In genomic region chr10:78971094-78971682, GRCh38 we compare ENCODE assay signal across 23 cellular contexts.
DNase-seq lines count a peak whose midpoint lies in the region; ATAC-seq and TF ChIP-seq lines count a peak whose summit lies in the region.
"Had no signal": no experiment of that assay in that cellular context is flagged by ENCODE, and none has a peak within 500 bp of the region (broad histone marks: within the 10 kb centered on the region; RNA-seq: fewer than 3 reads in every experiment).

No MANE protein-coding gene starts in this region.

- ATAC-seq in psoas muscle: no peak
- no peak for ATAC-seq in HG03378 (IDR thresholded peaks at IDR 0.05; ENCODE audit: unreplicated experiment)
- ATAC-seq in GM19351 (IDR thresholded peaks at IDR 0.05; ENCODE audit: unreplicated experiment): no peak
- no peak for ATAC-seq in HG03439 (IDR thresholded peaks at IDR 0.05; ENCODE audit: unreplicated experiment)
- ATAC-seq: activated CD8-positive, alpha-beta T cell treated with anti-CD3 and anti-CD28 coated beads, Interleukin-2, amount 10 ng/mL, durations not matched to agents 7 days and 5 days; activated T-helper 17 cell treated with anti-CD3 and anti-CD28 coated beads, Interleukin-2, amount 50 U/mL, for 72 hours; left colon had no signal

- H3K4me1 ChIP-seq in Loucy (ENCODE audit: insufficient read depth, low read length, poor library complexity, severe bottlenecking): peaks cover 30% of the 10 kb centered on the region
- H3K4me1 ChIP-seq in psoas muscle: peaks cover 27% of the 10 kb centered on the region

- H3K79me2 ChIP-seq in Loucy (ENCODE audit: insufficient read depth, low read length): no peaks in the 10 kb centered on the region

- no peaks in the 10 kb centered on the region for H3F3A ChIP-seq in Loucy (ENCODE audit: low read depth)

- intact Hi-C loops in psoas muscle (cut with DNase I): no loop called here

- DNase-seq in BJ (ENCODE audit: low read depth) (no peak), choroid plexus epithelial cell (ENCODE audit: low read depth) (no peak), psoas muscle (no peak), NCI-H1694 treated with DMSO at 0.1 percent for 48 hours (lab: John Stamatoyannopoulos, UW) (no peak)
- DNase-seq: activated CD4-positive, CD25-positive, alpha-beta regulatory T cell; activated CD8-positive, alpha-beta T cell treated with anti-CD3 and anti-CD28 coated beads, Interleukin-2, amount 10 ng/mL, durations not matched to agents 7 days and 5 days; AML-193; DMS79 treated with DMSO at 0.1 percent for 48 hours; dorsolateral prefrontal cortex; GOT3; left colon; NCI-H187; NCI-H774; Peyer's patch; SK-N-SH; stimulated activated CD4-positive, alpha-beta T cell treated with anti-CD3 and anti-CD28 coated beads, Interleukin-12 subunit alpha, Interleukin-12 subunit beta, amount 100 ng/mL, for 4 hours; T-helper 9 cell had no signal

- no peak overlapping the region for H2AFZ ChIP-seq in Loucy (ENCODE audit: low read length)

- H3K9me3 ChIP-seq in Loucy (ENCODE audit: insufficient read depth, low read depth, low read length) (no peaks in the 10 kb centered on the region), psoas muscle (no peaks in the 10 kb centered on the region)
- H3K9me3 ChIP-seq: Peyer's patch, SK-N-SH, suprapubic skin had no signal

- H3K36me3 ChIP-seq in BJ (ENCODE audit: control insufficient read depth, insufficient read depth, low read length) (no peaks in the 10 kb centered on the region), Loucy (ENCODE audit: insufficient read depth, low read length) (no peaks in the 10 kb centered on the region), psoas muscle (ENCODE audit: insufficient read depth in 1 of 2, low read depth in 1 of 2) (no peaks in the 10 kb centered on the region)
- H3K36me3 ChIP-seq: Peyer's patch, suprapubic skin had no signal

- POLR2A ChIA-PET in BJ (lab: Charles Lee): no interaction called here

- 0 out of 2 replicates have a peak, but pooled peaks have one; percentile 3 for TF ChIP-seq CTCF in BJ (IDR thresholded peaks at IDR 0.05; ENCODE audit: insufficient read depth, low read depth, low read length)
- peak; percentile 28; the same call in 1 of the 2 replicates for TF ChIP-seq CTCF in Loucy (conservative IDR thresholded peaks at IDR 0.05; ENCODE audit: low read length)
- peak; percentile 37 for TF ChIP-seq CTCF in choroid plexus epithelial cell (conservative IDR thresholded peaks at IDR 0.05; ENCODE audit: low read depth, low read length)
- no peak for TF ChIP-seq CTCF in psoas muscle (IDR thresholded peaks at IDR 0.05)

- peak overlapping the region; percentile 99 for H3K27ac ChIP-seq in psoas muscle

- 93 to 98% (median 95%) methylated on average over 5 of the region's 5 CpGs for WGBS in psoas muscle, 3 donors

- no peak overlapping the region for H3K4me3 ChIP-seq in BJ (ENCODE audit: low read depth, low read length)
- no peak overlapping the region for H3K4me3 ChIP-seq in Loucy (ENCODE audit: low read length, poor library complexity, severe bottlenecking)
- no peak overlapping the region for H3K4me3 ChIP-seq in choroid plexus epithelial cell (ENCODE audit: low read depth, low read length)
- no peak overlapping the region for H3K4me3 ChIP-seq in psoas muscle
- H3K4me3 ChIP-seq: dorsolateral prefrontal cortex, Peyer's patch, suprapubic skin had no signal

- H3K9me2 ChIP-seq in Loucy (replicated peaks; ENCODE audit: low read depth, low read length): no peaks in the 10 kb centered on the region
- H3K9me2 ChIP-seq: SK-N-SH had no signal

- H4K20me1 ChIP-seq in Loucy (ENCODE audit: insufficient read depth, low read length, poor library complexity, severe bottlenecking): no peaks in the 10 kb centered on the region

- no peak overlapping the region for H3K4me2 ChIP-seq in Loucy (ENCODE audit: low read depth, low read length, poor library complexity, severe bottlenecking)
- H3K4me2 ChIP-seq: SK-N-SH had no signal

- CTCF ChIA-PET in BJ (lab: Yijun Ruan, JAX): interaction anchor here (0.6 to 0.7 kb wide), 2 partner anchors 13 to 761 kb away, joined by 3 to 5 read pairs; no protein-coding TSS in a partner anchor

- H3K27me3 ChIP-seq in BJ (ENCODE audit: control insufficient read depth, insufficient read depth, low read length) (no peaks in the 10 kb centered on the region), Loucy (ENCODE audit: insufficient read depth, low read length, poor library complexity, severe bottlenecking) (no peaks in the 10 kb centered on the region), psoas muscle (ENCODE audit: insufficient read depth in 3 of 3, low read length in 2 of 3) (no peaks in the 10 kb centered on the region)
- H3K27me3 ChIP-seq: dorsolateral prefrontal cortex, Peyer's patch, suprapubic skin had no signal

- H3K9ac ChIP-seq in Loucy (ENCODE audit: low read depth, low read length, poor library complexity, severe bottlenecking): no peak overlapping the region
- H3K9ac ChIP-seq: SK-N-SH had no signal
